1 cellular context compared by ENCODE assay signal in the genomic region with DNA sequence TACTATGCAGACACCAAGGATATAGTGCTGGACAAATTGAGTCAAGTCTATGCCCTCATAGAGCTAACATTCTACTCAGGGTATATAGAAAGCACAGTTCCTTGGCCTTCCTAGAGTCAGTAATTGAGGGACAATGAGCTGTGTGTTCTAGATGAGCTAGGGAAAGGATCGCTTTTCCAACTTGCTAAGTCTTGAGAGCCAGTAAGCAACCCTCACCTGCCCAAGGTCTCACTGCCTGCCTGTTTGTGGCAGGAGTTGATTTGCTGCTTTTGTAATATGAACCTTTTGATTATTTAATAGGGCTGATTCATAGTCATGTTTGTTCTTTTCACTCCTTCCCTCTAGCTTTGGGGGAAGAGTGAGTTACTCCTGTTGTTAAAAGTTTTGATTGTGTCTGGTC.
TF ChIP-seq lines count a peak whose summit lies in the region.

No MANE protein-coding gene starts in this region.

TF ChIP-seq in SK-N-SH treated with all-trans-retinoic acid at 6 μM for 48 hours, 23 proteins besides CTCF, POLR2A, EP300 and RAD21 (continued from another document):
- TF ChIP-seq TOX (CRISPR knock-in tag; IDR thresholded peaks at IDR 0.05; ENCODE audit: borderline replicate concordance) (no peak), ZFP3 (CRISPR knock-in tag; IDR thresholded peaks at IDR 0.05) (no peak), RARB (CRISPR knock-in tag; IDR thresholded peaks at IDR 0.05) (no peak)
